Comparison of ENCODE assay signal across 8 cellular contexts in the genomic region with DNA sequence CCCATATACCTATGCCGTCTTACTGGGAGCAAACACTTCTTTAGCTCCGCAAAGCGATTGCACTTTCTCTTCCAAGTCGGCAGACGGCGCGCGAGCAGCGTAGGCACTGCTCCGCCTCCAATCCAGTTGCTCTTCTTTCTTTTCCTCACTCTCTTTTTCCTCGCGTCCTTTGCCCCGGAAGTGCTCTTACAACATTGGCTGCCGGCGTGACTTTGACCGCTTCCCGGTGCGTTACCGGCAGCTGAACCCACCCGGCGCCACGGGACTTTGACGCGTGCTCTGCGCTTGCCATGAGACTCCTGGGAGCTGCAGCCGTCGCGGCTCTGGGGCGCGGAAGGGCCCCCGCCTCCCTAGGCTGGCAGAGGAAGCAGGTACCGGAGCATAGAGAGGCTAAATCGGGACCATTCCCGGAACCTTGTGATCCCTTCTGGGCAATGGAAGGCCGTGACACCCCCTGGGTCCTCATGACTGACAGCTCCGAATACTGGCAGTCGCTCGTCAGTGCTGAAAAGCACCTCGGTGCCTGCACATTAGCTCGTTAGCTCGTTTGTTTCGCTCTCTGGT. TPM values are rescaled to one million over a fixed set of nuclear protein-coding genes. Genes with fewer than 3 reads are reported as not detected.
A peak's percentile ranks its signal among the peaks of the same experiment; 100 is the strongest.
DNase-seq lines count a peak whose midpoint lies in the region; ATAC-seq and TF ChIP-seq lines count a peak whose summit lies in the region.

Gene GFM1 (plus strand): TSS at position 183 of the 564 bp plus-strand sequence. CDS start 108 bp downstream, at position 291.

- TF ChIP-seq CTCF in GM12864 (IDR thresholded peaks at IDR 0.05; ENCODE audit: low read depth, low read length, missing control alignments) (peak; percentile 99), SU-DHL-6 (IDR thresholded peaks at IDR 0.05; ENCODE audit: insufficient read depth, low read length, poor library complexity, severe bottlenecking) (peak; percentile 63), parathyroid adenoma (IDR thresholded peaks at IDR 0.05) (peak; percentile 94), transverse colon (IDR thresholded peaks at IDR 0.05) (peak; percentile 71 to 87 (median 77))

- H3F3A ChIP-seq in SU-DHL-6 (ENCODE audit: insufficient read depth): no peaks in the 10 kb centered on the region

- H3K4me3 ChIP-seq in GM12864 (ENCODE audit: low read depth, low read length) (peak within 1 kb of the TSS; percentile 95), SU-DHL-6 (ENCODE audit: insufficient read depth, low read length, poor library complexity, severe bottlenecking) (peak within 1 kb of the TSS; percentile 100), parathyroid adenoma (ENCODE audit: low read depth, low read length) (peak within 1 kb of the TSS; percentile 97), transverse colon (peak within 1 kb of the TSS; percentile 66 to 83 (median 80))

- TF ChIP-seq EP300 in transverse colon (IDR thresholded peaks at IDR 0.05; ENCODE audit: low read depth): no peak

- H3K4me1 ChIP-seq in parathyroid adenoma (no peaks in the 10 kb centered on the region), transverse colon (peaks cover 4 to 21% (median 6%) of the 10 kb centered on the region in 4 donors)

- H3K27me3 ChIP-seq in SU-DHL-6 (ENCODE audit: low read length) (no peaks in the 10 kb centered on the region), parathyroid adenoma (ENCODE audit: control insufficient read depth, insufficient read depth, low read length) (no peaks in the 10 kb centered on the region), transverse colon (no peaks in the 10 kb centered on the region)

- no peaks in the 10 kb centered on the region for H3K9me2 ChIP-seq in SU-DHL-6 (replicated peaks; ENCODE audit: insufficient read depth, low read length)

- H3K9ac ChIP-seq in SU-DHL-6 (ENCODE audit: low read length): peak within 1 kb of the TSS; percentile 93
- H3K9ac ChIP-seq in parathyroid adenoma: peak within 1 kb of the TSS; percentile 3

- H3K27ac ChIP-seq in SU-DHL-6 (ENCODE audit: low read depth, low read length): peak within 1 kb of the TSS; percentile 27; the same call in 1 of the 2 replicates
- H3K27ac ChIP-seq in parathyroid adenoma: peak within 1 kb of the TSS; percentile 89
- peak within 1 kb of the TSS; percentile 79 to 89 (median 88) for H3K27ac ChIP-seq in transverse colon

- H3K36me3 ChIP-seq in SU-DHL-6 (ENCODE audit: low read length) (peaks cover 19% of the 10 kb centered on the region; the same call in 1 of the 2 replicates), parathyroid adenoma (ENCODE audit: control insufficient read depth, insufficient read depth, low read length) (no peaks in the 10 kb centered on the region), transverse colon (peaks cover 0 to 12% (median 4%) of the 10 kb centered on the region in 4 donors)

- TF ChIP-seq POLR2A in transverse colon (IDR thresholded peaks at IDR 0.05): peak; percentile 65

- H2AFZ ChIP-seq in SU-DHL-6 (ENCODE audit: low read depth, low read length, severe bottlenecking) (peak within 1 kb of the TSS; percentile 91), parathyroid adenoma (peak within 1 kb of the TSS; percentile 96)

- H4K20me1 ChIP-seq in SU-DHL-6 (ENCODE audit: low read depth, low read length): no peaks in the 10 kb centered on the region

- in situ Hi-C loops in transverse colon (cut with MboI; ENCODE audit: low pct_ligation_motif_present in 1 of 4, low pct_unique_long_range_greater_than_20kb in 1 of 4, low sequenced_read_pairs in 3 of 4): no loop called here

- peaks cover 35% of the 10 kb centered on the region for H3K79me2 ChIP-seq in SU-DHL-6 (ENCODE audit: insufficient read depth, low read length)
- H3K79me2 ChIP-seq in parathyroid adenoma: peaks cover 2% of the 10 kb centered on the region

- no peaks in the 10 kb centered on the region for H3K9me3 ChIP-seq in SU-DHL-6 (ENCODE audit: insufficient read depth, low read length)
- H3K9me3 ChIP-seq in parathyroid adenoma (ENCODE audit: control insufficient read depth, low read length): no peaks in the 10 kb centered on the region
- no peaks in the 10 kb centered on the region for H3K9me3 ChIP-seq in transverse colon

- intact Hi-C loops in Right ventricle myocardium superior (cut with DNase I) (no loop called here), transverse colon (cut with DNase I; ENCODE audit: low total_unique reads) (loop anchor here (10.0 kb wide), 1 partner anchor 1900 kb away; no protein-coding TSS in a partner anchor)

- 0% methylated on average over 23 to 42 of the region's 42 CpGs for WGBS in transverse colon (ENCODE audit: low coverage in 1 of 2), 2 donors

- ATAC-seq in HG02642 (IDR thresholded peaks at IDR 0.05; ENCODE audit: poor library complexity, unreplicated experiment) (peak; percentile 98), Right ventricle myocardium superior (ENCODE audit: poor library complexity) (peak; percentile 99)

- H3K4me2 ChIP-seq in SU-DHL-6 (ENCODE audit: low read depth, low read length, poor library complexity, severe bottlenecking): peak within 1 kb of the TSS; percentile 100
- peak within 1 kb of the TSS; percentile 71 for H3K4me2 ChIP-seq in parathyroid adenoma (ENCODE audit: low read length)

- DNase-seq in GM12864 (ENCODE audit: low read depth) (peak; percentile 87), NCI-H1105 treated with DMSO at 0.1 percent for 48 hours (lab: John Stamatoyannopoulos, UW) (peak; percentile 100), Right ventricle myocardium superior (peak; percentile 94), transverse colon (peak; percentile 94)
- peak; percentile 79 for DNase-seq in activated naive CD8-positive, alpha-beta T cell treated with anti-CD3 and anti-CD28 coated beads, Interleukin-2, amount 50 U/mL, for 16 hours (ENCODE audit: low read depth, low spot score)

RNA-seq across cellular contexts. Expression of gene GFM1, which starts in this region (rescaled TPM):
- total RNA-seq in Right ventricle myocardium superior: 60.1 TPM
- total RNA-seq in transverse colon: 10 to 100 TPM; 26.2 to 71.2 (median 47.9) TPM

Comparison
In these comparisons a context has a peak if more than half of its experiments do, and no peak if none do; other contexts are left out.
1. Peak in every context shown above with its lines: DNase-seq, ATAC-seq, H3K4me3 ChIP-seq and H3K27ac ChIP-seq.
2. H3K27ac ChIP-seq: peak in every context shown above with its lines; median percentile 89 in parathyroid adenoma; 88 in transverse colon; 27 in SU-DHL-6.